18 cellular contexts compared by ENCODE assay signal in the genomic region with DNA sequence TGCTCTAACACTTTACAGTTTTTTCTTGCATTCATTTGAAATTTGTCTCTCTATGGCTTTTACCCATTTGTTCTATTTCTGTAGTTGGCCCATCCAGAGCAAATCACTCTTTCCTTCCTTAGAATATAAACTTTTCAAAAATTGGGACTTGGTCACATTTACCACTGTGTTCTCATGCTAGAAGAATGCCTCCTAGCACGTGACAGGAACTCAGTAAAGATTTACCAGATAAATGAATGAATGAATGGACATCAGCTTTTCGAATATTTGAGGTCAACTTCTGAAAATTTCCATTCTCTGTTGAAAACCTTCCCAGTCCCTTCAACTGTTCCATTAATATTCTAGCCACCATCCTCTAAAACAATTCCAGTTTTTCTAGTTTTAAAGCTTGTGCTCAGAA.
A peak's percentile ranks its signal among the peaks of the same experiment; 100 is the strongest.
DNase-seq lines count a peak whose midpoint lies in the region; ATAC-seq, FAIRE-seq and TF ChIP-seq lines count a peak whose summit lies in the region.
"Had no signal": no experiment of that assay in that cellular context is flagged by ENCODE, and none has a peak within 500 bp of the region (broad histone marks: within the 10 kb centered on the region; RNA-seq: fewer than 3 reads in every experiment).

No MANE protein-coding gene starts in this region.

- H3K36me3 ChIP-seq in BJ (ENCODE audit: control insufficient read depth, insufficient read depth, low read length) = no peaks in the 10 kb centered on the region
- H3K36me3 ChIP-seq in GM23248 (ENCODE audit: low read depth) = no peaks in the 10 kb centered on the region
- H3K36me3 ChIP-seq: BLaER1 treated with 17β-estradiol and CSF1 and Interleukin-3, amounts not matched to agents 10 nM and 100 nM had no signal

- TF ChIP-seq CTCF in BJ (IDR thresholded peaks at IDR 0.05; ENCODE audit: insufficient read depth, low read depth, low read length) = no peak

- no peaks in the 10 kb centered on the region for H4K20me1 ChIP-seq in GM23248 (ENCODE audit: insufficient read depth)
- H4K20me1 ChIP-seq: BLaER1 treated with 17β-estradiol and CSF1 and Interleukin-3, amounts not matched to agents 10 nM and 100 nM had no signal

- H3F3A ChIP-seq in GM23248 (ENCODE audit: insufficient read depth) = no peaks in the 10 kb centered on the region

- H3K9me2 ChIP-seq in GM23248 (ENCODE audit: insufficient read depth) = no peaks in the 10 kb centered on the region

- no peaks in the 10 kb centered on the region for H3K27me3 ChIP-seq in BJ (ENCODE audit: control insufficient read depth, insufficient read depth, low read length)
- H3K27me3 ChIP-seq in GM23248 (replicated peaks; ENCODE audit: insufficient read depth) = no peaks in the 10 kb centered on the region
- H3K27me3 ChIP-seq: BLaER1 treated with 17β-estradiol and CSF1 and Interleukin-3, amounts not matched to agents 10 nM and 100 nM had no signal

- H3K79me2 ChIP-seq in GM23248 (ENCODE audit: insufficient read depth) = no peaks in the 10 kb centered on the region

- CTCF ChIA-PET in BJ (lab: Yijun Ruan, JAX) = no interaction called here

- FAIRE-seq in RCC 7860 (lab: Jason Lieb, UNC) = no peak
- FAIRE-seq: A549, G401.6, GM19239 had no signal

- no peak for ATAC-seq in GM21717 (IDR thresholded peaks at IDR 0.05; ENCODE audit: unreplicated experiment)
- ATAC-seq: A549, GM23338 had no signal

- peak; percentile 26 for DNase-seq in BJ (ENCODE audit: low read depth)
- peak; percentile 14 for DNase-seq in GM23248
- DNase-seq in astrocyte of the hippocampus (ENCODE audit: low read depth, low spot score) = peak; percentile 36
- DNase-seq in kidney tubule cell (ENCODE audit: low spot score) = peak; percentile 34
- no peak for DNase-seq in NCI-H2029 (lab: John Stamatoyannopoulos, UW)
- DNase-seq in RCC 7860 (ENCODE audit: low spot score) = no peak
- DNase-seq: AML-193; CD4-positive, CD25-positive, alpha-beta regulatory T cell; DMS53; H7; IMR-90; KG1 had no signal

- in situ Hi-C loops in GM23248 (cut with MboI) = no loop called here

- no peak overlapping the region for H3K9ac ChIP-seq in GM23248
- H3K9ac ChIP-seq: BLaER1 treated with 17β-estradiol and CSF1 and Interleukin-3, amounts not matched to agents 10 nM and 100 nM had no signal

- H3K9me3 ChIP-seq in GM23248 (ENCODE audit: low read depth) = no peaks in the 10 kb centered on the region
- H3K9me3 ChIP-seq: A549 had no signal

- H3K4me2 ChIP-seq in GM23248 (ENCODE audit: unreplicated experiment) = no peak overlapping the region
- H3K4me2 ChIP-seq: A549; BLaER1 treated with 17β-estradiol and CSF1 and Interleukin-3, amounts not matched to agents 10 nM and 100 nM; GM23338 had no signal

- H3K4me1 ChIP-seq in GM23248 (ENCODE audit: insufficient read depth) = no peaks in the 10 kb centered on the region
- H3K4me1 ChIP-seq: A549 had no signal

- no peak overlapping the region for H2AFZ ChIP-seq in GM23248
- H2AFZ ChIP-seq: GM23338 had no signal

- 57 to 66% methylated on average over 2 of the region's 2 CpGs for WGBS in GM23248 (ENCODE audit: low coverage in 1 of 2, low lambda C conversion rate in 2 of 2, missing lambda C conversion rate in 2 of 2), 2 experiments

- no peak overlapping the region for H3K4me3 ChIP-seq in BJ (ENCODE audit: low read depth, low read length)
- no peak overlapping the region for H3K4me3 ChIP-seq in GM23248
- H3K4me3 ChIP-seq: A549; BLaER1 treated with 17β-estradiol and CSF1 and Interleukin-3, amounts not matched to agents 10 nM and 100 nM; GM23338 had no signal

- no peak overlapping the region for H3K27ac ChIP-seq in GM23248
- H3K27ac ChIP-seq: A549; BLaER1 treated with 17β-estradiol and CSF1 and Interleukin-3, amounts not matched to agents 10 nM and 100 nM had no signal

- POLR2A ChIA-PET in BJ (lab: Charles Lee) = no interaction called here

Comparison
In these comparisons a context has a peak if more than half of its experiments do, and no peak if none do; other contexts are left out.
1. DNase-seq: peak in BJ (single experiment), GM23248 (single experiment), astrocyte of the hippocampus (single experiment) and kidney tubule cell (single experiment); none in NCI-H2029 (single experiment) and RCC 7860 (single experiment).